ENCODE assay signal across 1 cellular context in genomic region chr10:102408728-102409603, GRCh38.
TF ChIP-seq lines count a peak whose summit lies in the region.

No MANE protein-coding gene starts in this region.

TF ChIP-seq in IMR-90, 13 proteins besides CTCF, POLR2A, EP300 and RAD21:
- no peak for TF ChIP-seq FOS (IDR thresholded peaks at IDR 0.05; ENCODE audit: low read depth, low read length)
- TF ChIP-seq RFX5 (IDR thresholded peaks at IDR 0.05; ENCODE audit: low read depth, low read length), result no peak
- no peak for TF ChIP-seq CEBPB (IDR thresholded peaks at IDR 0.05; ENCODE audit: low read depth, low read length)
- TF ChIP-seq MAZ (IDR thresholded peaks at IDR 0.05; ENCODE audit: borderline replicate concordance, low read depth, low read length), result 0 out of 2 replicates have a peak, but pooled peaks have one; percentile 27
- no peak for TF ChIP-seq ELK1 (IDR thresholded peaks at IDR 0.05; ENCODE audit: borderline replicate concordance, low read depth, low read length)
- no peak for TF ChIP-seq MAFK (IDR thresholded peaks at IDR 0.05; ENCODE audit: low read depth, low read length)
- TF ChIP-seq BHLHE40 (IDR thresholded peaks at IDR 0.05; ENCODE audit: low read depth, low read length), result no peak
